13 cellular contexts compared by ENCODE assay signal in genomic region chr19:46628970-46629369, GRCh38. TPM values are rescaled to one million over a fixed set of nuclear protein-coding genes. Genes with fewer than 3 reads are reported as not detected.
"Had no signal": no experiment of that assay in that cellular context is flagged by ENCODE, and none has a peak within 500 bp of the region (broad histone marks: within the 10 kb centered on the region; RNA-seq: fewer than 3 reads in every experiment).

No MANE protein-coding gene starts in this region.

RNA-seq across cellular contexts. Expression of gene PTGIR, which starts 4.1 kb away (rescaled TPM):
- total RNA-seq: endodermal cell, occipital lobe had no signal
- polyA plus RNA-seq: neural cell had no signal

RNA-seq across cellular contexts. Expression of gene GNG8, which starts 7.0 kb away (rescaled TPM):
- total RNA-seq: endodermal cell, fibroblast of villous mesenchyme, heart left ventricle, liver, mononuclear cell, myocyte, occipital lobe, skeletal muscle tissue, stomach, suprapubic skin, transverse colon, uterus had no signal
- polyA plus RNA-seq: heart left ventricle, liver, neural cell, stomach had no signal
